In genomic region chr9:20001058-20001457, GRCh38 we compare ENCODE assay signal across 21 cellular contexts.
"Had no signal": no experiment of that assay in that cellular context is flagged by ENCODE, and none has a peak within 500 bp of the region (broad histone marks: within the 10 kb centered on the region; RNA-seq: fewer than 3 reads in every experiment).

No MANE protein-coding gene starts in this region.

- H3K27ac Mint-ChIP-seq: stimulated activated memory B cell treated with anti-CD40 and anti-IgM and Interleukin-4, amounts not matched to agents 10 μg/mL and 1 μg/mL and 100 μg/mL, for 72 hours; stimulated activated naive CD8-positive, alpha-beta T cell treated with anti-CD3 and anti-CD28 coated beads, Interleukin-15, Interleukin-2, amounts not matched to agents 100 ng/mL and 50 ng/mL, for 24 hours had no signal

- H3K4me1 ChIP-seq: esophagus squamous epithelium, gastroesophageal sphincter, right atrium auricular region, tibial artery, upper lobe of left lung, uterus had no signal

- H3K4me3 ChIP-seq: dorsolateral prefrontal cortex, esophagus squamous epithelium, gastroesophageal sphincter, lung, ovary, right atrium auricular region, tibial artery, upper lobe of left lung, uterus had no signal

- DNase-seq: cortex of kidney; dorsolateral prefrontal cortex; effector CD8-positive, alpha-beta T cell; esophagus squamous epithelium; foreskin fibroblast; glutamatergic neuron; left colon; left ventricle myocardium superior; naive thymus-derived CD4-positive, alpha-beta T cell; nucleus accumbens; ovary; stimulated activated CD4-positive, alpha-beta T cell treated with anti-CD3 and anti-CD28 coated beads, Interleukin-4, amount 100 ng/mL, for 1 hour; stimulated activated CD8-positive, alpha-beta memory T cell treated with anti-CD3 and anti-CD28 coated beads, Interleukin-4, amount 100 ng/mL, for 48 hours; tibial artery; upper lobe of left lung; uterus had no signal

- H3K27me3 ChIP-seq: esophagus squamous epithelium, gastroesophageal sphincter, ovary, right atrium auricular region, tibial artery, upper lobe of left lung, uterus had no signal

- H3K36me3 Mint-ChIP-seq: stimulated activated memory B cell treated with anti-CD40 and anti-IgM and Interleukin-4, amounts not matched to agents 10 μg/mL and 1 μg/mL and 100 μg/mL, for 72 hours had no signal

- H3K9me3 ChIP-seq: esophagus squamous epithelium, gastroesophageal sphincter, ovary, right atrium auricular region, tibial artery, upper lobe of left lung, uterus had no signal

- H3K27me3 Mint-ChIP-seq: naive thymus-derived CD4-positive, alpha-beta T cell; stimulated activated memory B cell treated with anti-CD40 and anti-IgM and Interleukin-4, amounts not matched to agents 10 μg/mL and 1 μg/mL and 100 μg/mL, for 72 hours had no signal

- H3K36me3 ChIP-seq: esophagus squamous epithelium, gastroesophageal sphincter, ovary, right atrium auricular region, tibial artery, upper lobe of left lung, uterus had no signal

- ATAC-seq: gastroesophageal sphincter; left colon; left ventricle myocardium superior; naive thymus-derived CD4-positive, alpha-beta T cell; stimulated activated memory B cell treated with anti-CD40 and anti-IgM and Interleukin-4, amounts not matched to agents 10 μg/mL and 1 μg/mL and 100 μg/mL, for 72 hours had no signal

- H3K27ac ChIP-seq: dorsolateral prefrontal cortex, esophagus squamous epithelium, gastroesophageal sphincter, ovary, right atrium auricular region, tibial artery, upper lobe of left lung, uterus had no signal

- H3K4me3 Mint-ChIP-seq: naive thymus-derived CD4-positive, alpha-beta T cell; stimulated activated memory B cell treated with anti-CD40 and anti-IgM and Interleukin-4, amounts not matched to agents 10 μg/mL and 1 μg/mL and 100 μg/mL, for 72 hours; stimulated activated naive CD8-positive, alpha-beta T cell treated with anti-CD3 and anti-CD28 coated beads, Interleukin-15, Interleukin-2, amounts not matched to agents 100 ng/mL and 50 ng/mL, for 24 hours had no signal

- H3K4me1 Mint-ChIP-seq: stimulated activated memory B cell treated with anti-CD40 and anti-IgM and Interleukin-4, amounts not matched to agents 10 μg/mL and 1 μg/mL and 100 μg/mL, for 72 hours had no signal
